Comparison of ENCODE assay signal across 14 cellular contexts in genomic region chr1:8652607-8653046, GRCh38.
DNase-seq lines count a peak whose midpoint lies in the region; ATAC-seq, FAIRE-seq and TF ChIP-seq lines count a peak whose summit lies in the region.
"Had no signal": no experiment of that assay in that cellular context is flagged by ENCODE, and none has a peak within 500 bp of the region (broad histone marks: within the 10 kb centered on the region; RNA-seq: fewer than 3 reads in every experiment).

No MANE protein-coding gene starts in this region.

- H3K27me3 ChIP-seq in cardiac muscle cell = no peaks in the 10 kb centered on the region
- H3K27me3 ChIP-seq in small intestine (ENCODE audit: control insufficient read depth in 2 of 2, insufficient read depth in 2 of 2, low read length in 2 of 2) = no peaks in the 10 kb centered on the region
- H3K27me3 ChIP-seq: MG63 had no signal

- peak overlapping the region; percentile 78 for H3K27ac Mint-ChIP-seq in T-helper 2 cell treated with Interferon-gamma antibody and Interleukin-4, amounts not matched to agents 5 μg/mL and 100 μg/mL, for 36 hours

- peaks cover 9% of the 10 kb centered on the region for H3K4me1 ChIP-seq in cardiac muscle cell (ENCODE audit: low read depth)
- H3K4me1 ChIP-seq in small intestine (ENCODE audit: control insufficient read depth in 2 of 2, insufficient read depth in 1 of 2, low read depth in 1 of 2, low read length in 1 of 2) = peaks cover 0 to 3% of the 10 kb centered on the region in 2 donors

- H3K4me1 Mint-ChIP-seq in T-helper 2 cell treated with Interferon-gamma antibody and Interleukin-4, amounts not matched to agents 5 μg/mL and 100 μg/mL, for 36 hours (ENCODE audit: low read depth) = peaks cover 56% of the 10 kb centered on the region

- ATAC-seq in activated CD4-positive, CD25-positive, alpha-beta regulatory T cell treated with anti-CD3 and anti-CD28 coated beads, Interleukin-2, amount 50 U/mL, for 24 hours = peak; percentile 55 to 58
- no peak for ATAC-seq in HG02840 (IDR thresholded peaks at IDR 0.05; ENCODE audit: low FRiP score, unreplicated experiment)

- H3K27me3 Mint-ChIP-seq in T-helper 2 cell treated with Interferon-gamma antibody and Interleukin-4, amounts not matched to agents 5 μg/mL and 100 μg/mL, for 36 hours (ENCODE audit: low read depth) = no peaks in the 10 kb centered on the region

- WGBS in small intestine, 3 donors = 24 to 52% (median 31%) methylated on average over 6 of the region's 6 CpGs

- FAIRE-seq in small intestine (lab: Jason Lieb, UNC) = no peak
- FAIRE-seq: A549 had no signal

- H3K9me3 ChIP-seq in cardiac muscle cell (ENCODE audit: low read depth) (no peaks in the 10 kb centered on the region), small intestine (ENCODE audit: control insufficient read depth, low read depth) (no peaks in the 10 kb centered on the region)
- H3K9me3 ChIP-seq: A549, MG63 had no signal

- no peaks in the 10 kb centered on the region for H3K9me3 Mint-ChIP-seq in T-helper 2 cell treated with Interferon-gamma antibody and Interleukin-4, amounts not matched to agents 5 μg/mL and 100 μg/mL, for 36 hours

- peak overlapping the region; percentile 36 for H3K4me3 Mint-ChIP-seq in T-helper 2 cell treated with Interferon-gamma antibody and Interleukin-4, amounts not matched to agents 5 μg/mL and 100 μg/mL, for 36 hours

- H3K36me3 Mint-ChIP-seq in T-helper 2 cell treated with Interferon-gamma antibody and Interleukin-4, amounts not matched to agents 5 μg/mL and 100 μg/mL, for 36 hours (ENCODE audit: low read depth) = peaks cover 29% of the 10 kb centered on the region

- no peak for TF ChIP-seq CTCF in cardiac muscle cell (IDR thresholded peaks at IDR 0.05; ENCODE audit: low read depth, low read length)

- DNase-seq in activated CD4-positive, CD25-positive, alpha-beta regulatory T cell treated with anti-CD3 and anti-CD28 coated beads, Interleukin-2, amount 50 U/mL, for 72 hours = no peak
- no peak for DNase-seq in T-helper 2 cell treated with Interferon-gamma antibody and Interleukin-4, amounts not matched to agents 5 μg/mL and 100 μg/mL, for 36 hours (ENCODE audit: low spot score)
- DNase-seq in cardiac muscle cell (ENCODE audit: low read depth in 1 of 2, low spot score in 1 of 2) (no peak), small intestine (peak; percentile 57), NCI-H2107 (lab: John Stamatoyannopoulos, UW) (no peak)
- no peak for DNase-seq in stimulated activated CD8-positive, alpha-beta memory T cell treated with anti-CD3 and anti-CD28 coated beads, Interleukin-4, amount 100 ng/mL, for 48 hours
- DNase-seq: MG63; NCI-H526 treated with DMSO at 0.1 percent for 48 hours; stimulated activated CD4-positive, alpha-beta T cell treated with anti-CD3 and anti-CD28 coated beads, Interleukin-12 subunit alpha, Interleukin-12 subunit beta, amount 100 ng/mL, for 4 hours had no signal

- H3K4me3 ChIP-seq in cardiac muscle cell = no peak overlapping the region
- no peak overlapping the region for H3K4me3 ChIP-seq in small intestine (ENCODE audit: low read depth in 1 of 2, low read length in 2 of 2)
- H3K4me3 ChIP-seq: A549, MG63, SK-N-MC had no signal

- peaks cover 7% of the 10 kb centered on the region for H3K36me3 ChIP-seq in cardiac muscle cell
- no peaks in the 10 kb centered on the region for H3K36me3 ChIP-seq in small intestine (ENCODE audit: control insufficient read depth in 2 of 2, insufficient read depth in 2 of 2, low read length in 2 of 2)

- H3K27ac ChIP-seq in cardiac muscle cell (peak overlapping the region; percentile 67), small intestine (ENCODE audit: low read depth in 1 of 2, low read length in 1 of 2) (no peak overlapping the region)
- H3K27ac ChIP-seq: A549, epithelial cell of prostate, SK-N-MC had no signal
